Comparison of ENCODE assay signal across 8 cellular contexts in genomic region chr15:75029378-75030022, GRCh38. TPM values are rescaled to one million over a fixed set of nuclear protein-coding genes. Genes with fewer than 3 reads are reported as not detected.
A peak's percentile ranks its signal among the peaks of the same experiment; 100 is the strongest.
DNase-seq lines count a peak whose midpoint lies in the region; ATAC-seq lines count a peak whose summit lies in the region.

No MANE protein-coding gene starts in this region.

- ATAC-seq in HG03342 (IDR thresholded peaks at IDR 0.05; ENCODE audit: unreplicated experiment) (peak; percentile 50), HG03135 (IDR thresholded peaks at IDR 0.05; ENCODE audit: unreplicated experiment) (no peak)

- DNase-seq in GM04504 (ENCODE audit: low read depth) (peak; percentile 84), ecto neural progenitor cell (ENCODE audit: low spot score) (peak; percentile 93), lung microvascular endothelial cell (ENCODE audit: low read depth in 2 of 2) (peak; percentile 90 to 96)
- DNase-seq in NK-92 treated with Interleukin-12 subunit alpha and Interleukin-12 subunit beta, amount 100 ng/mL, for 24 hours (lab: John Stamatoyannopoulos, UW): peak; percentile 85
- peak; percentile 96 for DNase-seq in activated CD8-positive, alpha-beta memory T cell treated with anti-CD3 and anti-CD28 coated beads for 24 hours
- DNase-seq in stimulated activated CD4-positive, alpha-beta T cell treated with anti-CD3 and anti-CD28 coated beads, TNF-alpha, amount 100 ng/mL, for 4 hours (ENCODE audit: low read depth in 3 of 3): peak; percentile 74 to 86 (median 82)

RNA-seq across cellular contexts. Expression of gene PPCDC, which starts 6.1 kb away (rescaled TPM):
- 5.4 and 6.5 TPM in 2 replicates for total RNA-seq in lung microvascular endothelial cell

RNA-seq across cellular contexts. Expression of gene SCAMP5, which starts 34.1 kb away (rescaled TPM):
- 5.6 and 6.1 TPM in 2 replicates for total RNA-seq in lung microvascular endothelial cell
